In genomic region chr1:9721606-9722377, GRCh38 we compare ENCODE assay signal across 8 cellular contexts.
DNase-seq lines count a peak whose midpoint lies in the region; ATAC-seq, FAIRE-seq and TF ChIP-seq lines count a peak whose summit lies in the region.

No MANE protein-coding gene starts in this region.

- FAIRE-seq in GM19239 (lab: Jason Lieb, UNC) = no peak

- no peak overlapping the region for H3K27ac ChIP-seq in 22Rv1

- TF ChIP-seq CTCF in 22Rv1 (IDR thresholded peaks at IDR 0.05) = peak; percentile 89
- peak; percentile 66 for TF ChIP-seq CTCF in astrocyte of the cerebellum (IDR thresholded peaks at IDR 0.05; ENCODE audit: low read depth, low read length, missing control alignments)

- no peak overlapping the region for H3K4me3 ChIP-seq in astrocyte of the cerebellum (ENCODE audit: low read depth, low read length)

- in situ Hi-C loops in astrocyte of the cerebellum (cut with HindIII; ENCODE audit: low sequenced_read_pairs) = no loop called here

- no peak for ATAC-seq in GM19395 (IDR thresholded peaks at IDR 0.05; ENCODE audit: unreplicated experiment)

- peak; percentile 43 for DNase-seq in GM19239 (ENCODE audit: insufficient read length, low spot score)
- peak; percentile 63 for DNase-seq in T-helper 22 cell (ENCODE audit: low read depth)
- no peak for DNase-seq in astrocyte of the cerebellum (ENCODE audit: low read depth)
- peak; percentile 76 for DNase-seq in left kidney (ENCODE audit: low read depth, low spot score)
- DNase-seq in stimulated activated CD8-positive, alpha-beta memory T cell treated with anti-CD3 and anti-CD28 coated beads, Interleukin-4, amount 100 ng/mL, for 24 hours (ENCODE audit: low read depth) = peak; percentile 77
- DNase-seq in AG08395 (ENCODE audit: low spot score) = no peak

Comparison
In these comparisons a context has a peak if more than half of its experiments do, and no peak if none do; other contexts are left out.
1. DNase-seq: peak in GM19239 (single experiment), T-helper 22 cell (single experiment), left kidney (single experiment) and stimulated activated CD8-positive, alpha-beta memory T cell treated with anti-CD3 and anti-CD28 coated beads, Interleukin-4, amount 100 ng/mL, for 24 hours (single experiment); none in astrocyte of the cerebellum (single experiment) and AG08395 (single experiment).